In the genomic region with DNA sequence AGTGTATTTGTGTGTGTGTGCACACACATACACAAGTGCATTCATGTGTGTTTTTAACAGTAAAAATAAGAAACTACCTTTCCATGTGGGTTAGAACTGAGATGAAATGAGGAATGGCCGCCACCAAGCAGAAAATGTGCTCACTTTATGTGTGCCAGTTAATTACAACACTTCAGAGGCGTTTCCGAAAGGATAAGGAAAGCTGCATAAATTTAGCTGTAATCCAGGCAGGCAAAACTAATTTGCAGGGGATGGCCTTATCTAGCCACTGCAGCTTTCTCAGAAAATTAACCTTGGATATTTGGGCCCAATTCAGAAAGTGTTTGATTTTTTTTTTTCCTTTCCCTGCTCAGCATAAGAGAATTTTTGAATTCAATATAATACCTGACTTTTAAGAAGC, we compare ENCODE assay signal across 23 cellular contexts.
"Had no signal": no experiment of that assay in that cellular context is flagged by ENCODE, and none has a peak within 500 bp of the region (broad histone marks: within the 10 kb centered on the region; RNA-seq: fewer than 3 reads in every experiment).

No MANE protein-coding gene starts in this region.

- H3K27ac Mint-ChIP-seq: dendritic cell treated with granulocyte-macrophage colony-stimulating factor and Interleukin-4, amounts not matched to agents 40 ng/mL and 50 ng/mL, for 4 days; endodermal cell; memory B cell; mesothelial cell of epicardium; nephron progenitor cell; stimulated activated naive B cell treated with anti-CD40 and anti-IgM and Interleukin-4, amounts not matched to agents 10 μg/mL and 1 μg/mL and 100 μg/mL, for 72 hours had no signal

- H3K4me1 Mint-ChIP-seq: memory B cell; stimulated activated naive B cell treated with anti-CD40 and anti-IgM and Interleukin-4, amounts not matched to agents 10 μg/mL and 1 μg/mL and 100 μg/mL, for 72 hours had no signal

- H3K27me3 Mint-ChIP-seq: dendritic cell treated with granulocyte-macrophage colony-stimulating factor and Interleukin-4, amounts not matched to agents 40 ng/mL and 50 ng/mL, for 4 days; stimulated activated naive B cell treated with anti-CD40 and anti-IgM and Interleukin-4, amounts not matched to agents 10 μg/mL and 1 μg/mL and 100 μg/mL, for 72 hours; stimulated activated naive CD8-positive, alpha-beta T cell treated with anti-CD3 and anti-CD28 coated beads, Interleukin-15, amount 100 ng/mL, for 72 hours had no signal

- H3K9me3 ChIP-seq: left ventricle myocardium inferior, lower lobe of right lung, right atrium auricular region, sigmoid colon, testis, tibial nerve, upper lobe of right lung had no signal

- H3K4me1 ChIP-seq: foreskin keratinocyte, left ventricle myocardium inferior, lower lobe of right lung, right atrium auricular region, sigmoid colon, testis, tibial nerve, upper lobe of right lung had no signal

- H3K36me3 ChIP-seq: left ventricle myocardium inferior, lower lobe of right lung, right atrium auricular region, sigmoid colon, tibial nerve, upper lobe of right lung had no signal

- FAIRE-seq: colon, endothelial cell of umbilical vein, keratinocyte had no signal

- H3K4me3 Mint-ChIP-seq: dendritic cell treated with granulocyte-macrophage colony-stimulating factor and Interleukin-4, amounts not matched to agents 40 ng/mL and 50 ng/mL, for 4 days; endodermal cell; memory B cell; mesothelial cell of epicardium; nephron progenitor cell; stimulated activated naive B cell treated with anti-CD40 and anti-IgM and Interleukin-4, amounts not matched to agents 10 μg/mL and 1 μg/mL and 100 μg/mL, for 72 hours; stimulated activated naive CD8-positive, alpha-beta T cell treated with anti-CD3 and anti-CD28 coated beads, Interleukin-15, amount 100 ng/mL, for 72 hours had no signal

- H3K27me3 ChIP-seq: foreskin keratinocyte, right atrium auricular region, sigmoid colon, testis, tibial nerve, upper lobe of right lung had no signal

- H3K9me3 Mint-ChIP-seq: endodermal cell; immature natural killer cell; mesothelial cell of epicardium; nephron progenitor cell; stimulated activated naive CD8-positive, alpha-beta T cell treated with anti-CD3 and anti-CD28 coated beads, Interleukin-15, amount 100 ng/mL, for 72 hours had no signal

- H3K36me3 Mint-ChIP-seq: memory B cell; mesothelial cell of epicardium; stimulated activated naive B cell treated with anti-CD40 and anti-IgM and Interleukin-4, amounts not matched to agents 10 μg/mL and 1 μg/mL and 100 μg/mL, for 72 hours had no signal

- H3K4me3 ChIP-seq: left ventricle myocardium inferior, lower lobe of right lung, right atrium auricular region, sigmoid colon, skin epidermis, testis, tibial nerve, upper lobe of right lung had no signal

- DNase-seq: endodermal cell; erythroblast; foreskin keratinocyte; immature natural killer cell; left ventricle myocardium inferior; lower lobe of right lung; nephron progenitor cell; sigmoid colon; stimulated activated CD4-positive, alpha-beta T cell treated with anti-CD3 and anti-CD28 coated beads, Interleukin-2, amount 100 ng/mL, for 24 hours; stimulated activated CD4-positive, alpha-beta T cell treated with anti-CD3 and anti-CD28 coated beads, Interleukin-4, amount 100 ng/mL, for 4 hours; stimulated activated naive B cell treated with anti-CD40 and anti-IgM and Interleukin-4, amounts not matched to agents 10 μg/mL and 1 μg/mL and 100 μg/mL, for 72 hours; stimulated activated naive CD8-positive, alpha-beta T cell treated with anti-CD3 and anti-CD28 coated beads, Interleukin-15, amount 100 ng/mL, for 72 hours; testis; upper lobe of right lung had no signal

- H3K27ac ChIP-seq: foreskin keratinocyte, left ventricle myocardium inferior, lower lobe of right lung, right atrium auricular region, sigmoid colon, skin epidermis, testis, tibial nerve, upper lobe of right lung had no signal

- ATAC-seq: foreskin keratinocyte; lower lobe of right lung; stimulated activated naive B cell treated with anti-CD40 and anti-IgM and Interleukin-4, amounts not matched to agents 10 μg/mL and 1 μg/mL and 100 μg/mL, for 72 hours; stimulated activated naive CD8-positive, alpha-beta T cell treated with anti-CD3 and anti-CD28 coated beads, Interleukin-15, amount 100 ng/mL, for 72 hours; upper lobe of right lung had no signal
